19 cellular contexts compared by ENCODE assay signal in genomic region chr1:93244298-93245069, GRCh38.
"Had no signal": no experiment of that assay in that cellular context is flagged by ENCODE, and none has a peak within 500 bp of the region (broad histone marks: within the 10 kb centered on the region; RNA-seq: fewer than 3 reads in every experiment).

No MANE protein-coding gene starts in this region.

- H3K27me3 ChIP-seq: dorsolateral prefrontal cortex, left lung, sigmoid colon, stomach had no signal

- DNase-seq: caudate nucleus; cortex of kidney; dorsolateral prefrontal cortex; effector CD8-positive, alpha-beta T cell; foreskin fibroblast; hippocampal formation; left lung; mesenchymal stem cell; naive B cell; occipital lobe; sigmoid colon; stimulated activated CD4-positive, alpha-beta T cell treated with anti-CD3 and anti-CD28 coated beads, Interleukin-12 subunit alpha, Interleukin-12 subunit beta, amount 100 ng/mL, for 4 hours; stimulated activated naive CD4-positive, alpha-beta T cell; stomach; trophoblast cell had no signal

- H3K4me1 ChIP-seq: left lung, parathyroid adenoma, prostate gland, sigmoid colon, stomach had no signal

- ATAC-seq: left lung had no signal

- H3K36me3 ChIP-seq: prostate gland, sigmoid colon had no signal

- H3K27ac ChIP-seq: dorsolateral prefrontal cortex, left lung, parathyroid adenoma, prostate gland, sigmoid colon, skin epidermis, stomach had no signal

- H3K9me3 ChIP-seq: prostate gland had no signal

- H3K4me3 ChIP-seq: dorsolateral prefrontal cortex, left lung, lung, prostate gland, sigmoid colon, skin epidermis, stomach had no signal
